1 cellular context compared by ENCODE assay signal in the genomic region with DNA sequence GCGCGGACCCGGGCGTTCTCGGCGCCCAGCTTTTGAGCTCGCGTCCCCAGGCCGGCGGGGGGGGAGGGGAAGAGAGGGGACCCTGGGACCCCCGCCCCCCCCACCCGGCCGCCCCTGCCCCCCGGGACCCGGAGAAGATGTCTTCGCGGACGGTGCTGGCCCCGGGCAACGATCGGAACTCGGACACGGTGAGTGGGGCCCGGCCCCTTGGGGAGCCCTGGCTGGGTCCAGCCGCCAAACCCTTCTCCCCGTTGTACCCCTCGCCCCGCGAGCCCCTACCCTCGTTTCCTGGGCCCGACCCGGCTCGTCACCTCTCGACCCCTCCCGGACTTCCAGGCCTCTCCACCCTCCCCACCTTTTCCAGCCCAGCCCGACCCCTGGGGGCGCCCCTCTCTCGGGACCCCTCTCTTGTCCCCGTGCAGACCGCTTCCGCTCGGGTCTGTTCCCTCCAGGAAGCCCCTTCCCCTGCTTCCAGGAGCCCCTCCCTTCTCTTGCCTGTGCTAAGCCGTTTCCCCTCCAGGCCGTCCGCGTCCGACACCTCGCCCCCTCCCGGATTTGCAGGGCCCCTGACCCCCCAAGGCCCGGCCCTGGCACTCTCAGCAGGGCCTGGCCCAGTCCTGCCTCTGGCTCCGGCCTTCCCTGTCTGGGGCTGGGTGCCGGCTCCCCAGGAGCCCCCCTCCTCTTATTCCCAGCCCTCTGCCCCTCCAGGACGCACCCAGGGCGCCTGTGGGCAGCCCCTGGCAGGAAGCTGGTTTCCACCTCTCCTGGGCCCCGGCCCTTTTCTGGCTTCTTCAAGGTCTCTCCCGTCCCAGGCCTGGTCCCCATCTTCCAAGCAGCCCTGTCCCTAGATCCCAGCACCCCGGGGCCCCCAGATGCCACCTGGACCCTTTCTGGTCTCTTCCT.
TF ChIP-seq lines count a peak whose summit lies in the region.

No MANE protein-coding gene starts in this region.

TF ChIP-seq in WTC11, 78 proteins besides CTCF, POLR2A, EP300 and RAD21 (continued from another document):
- TF ChIP-seq, protein P1, sequence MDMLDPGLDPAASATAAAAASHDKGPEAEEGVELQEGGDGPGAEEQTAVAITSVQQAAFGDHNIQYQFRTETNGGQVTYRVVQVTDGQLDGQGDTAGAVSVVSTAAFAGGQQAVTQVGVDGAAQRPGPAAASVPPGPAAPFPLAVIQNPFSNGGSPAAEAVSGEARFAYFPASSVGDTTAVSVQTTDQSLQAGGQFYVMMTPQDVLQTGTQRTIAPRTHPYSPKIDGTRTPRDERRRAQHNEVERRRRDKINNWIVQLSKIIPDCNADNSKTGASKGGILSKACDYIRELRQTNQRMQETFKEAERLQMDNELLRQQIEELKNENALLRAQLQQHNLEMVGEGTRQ (CRISPR knock-in tag; IDR thresholded peaks at IDR 0.05): no peak
TF ChIP-seq in WTC11: peak in this region for 0.
